ENCODE assay signal across 11 cellular contexts in genomic region chr11:3153291-3153861, GRCh38. TPM values are rescaled to one million over a fixed set of nuclear protein-coding genes. Genes with fewer than 3 reads are reported as not detected.
DNase-seq lines count a peak whose midpoint lies in the region; ATAC-seq and TF ChIP-seq lines count a peak whose summit lies in the region.
"Had no signal": no experiment of that assay in that cellular context is flagged by ENCODE, and none has a peak within 500 bp of the region (broad histone marks: within the 10 kb centered on the region; RNA-seq: fewer than 3 reads in every experiment).

No MANE protein-coding gene starts in this region.

- H3K4me3 ChIP-seq in heart right ventricle (peak overlapping the region in 1 of 10 donors; percentile 7), prostate gland (no peak overlapping the region)

- DNase-seq in AG20443 (ENCODE audit: low spot score) (peak; percentile 86), WTC11 (ENCODE audit: low spot score) (no peak), heart right ventricle (peak; percentile 67 to 74), prostate gland (ENCODE audit: low spot score) (no peak), KBM-7 (no peak)
- DNase-seq in activated T-cell treated with anti-CD3 and anti-CD28 coated beads, Interleukin-2, amount 50 U/mL, for 48 hours = no peak
- no peak for DNase-seq in stimulated activated CD4-positive, alpha-beta T cell treated with anti-CD3 and anti-CD28 coated beads, Interleukin-4, amount 100 ng/mL, for 4 hours
- DNase-seq: Caco-2, RPMI8226 had no signal

- H3K27ac ChIP-seq in heart right ventricle (peak overlapping the region; percentile 12 to 85 (median 66)), prostate gland (peak overlapping the region; percentile 47 to 48)

- intact Hi-C loops in heart right ventricle (cut with DNase I) (loop anchor here in 1 of 10 donors (10.0 kb wide), 1 partner anchor 119 kb away; no protein-coding TSS in a partner anchor), prostate gland (cut with DNase I) (no loop called here)

- CTCF ChIA-PET in WTC11 (lab: Charles Lee) = interaction anchor here (1.2 kb wide), 1 partner anchor 15 kb away, joined by 4 read pairs; no protein-coding TSS in a partner anchor

- no peak overlapping the region for H3K4me3 Mint-ChIP-seq in WTC11
- H3K4me3 Mint-ChIP-seq: activated T-helper 1 cell treated with anti-CD3 and anti-CD28 coated beads, Interleukin-12 subunit alpha, Interleukin-12 subunit beta, Interleukin-2, Interleukin-4 antibody, amounts not matched to agents 30 ng/mL and 10 ng/mL and 1 ng/mL, durations not matched to agents 14 hours and 24 hours and 36 hours had no signal

- H3K9me3 ChIP-seq in heart right ventricle (no peaks in the 10 kb centered on the region), prostate gland (no peaks in the 10 kb centered on the region)
- H3K9me3 ChIP-seq: Caco-2 had no signal

- ATAC-seq in WTC11 = no peak
- ATAC-seq in heart right ventricle = peak; percentile 46 to 84 (median 74)
- no peak for ATAC-seq in GM18511 (IDR thresholded peaks at IDR 0.05; ENCODE audit: unreplicated experiment)

- TF ChIP-seq CTCF in WTC11 (IDR thresholded peaks at IDR 0.05) (no peak), heart right ventricle (IDR thresholded peaks at IDR 0.05) (no peak), prostate gland (IDR thresholded peaks at IDR 0.05) (no peak)

- H3K36me3 Mint-ChIP-seq in WTC11 = no peaks in the 10 kb centered on the region

- peak overlapping the region; percentile 57; the same call in 1 of the 2 replicates for H3K27ac Mint-ChIP-seq in WTC11
- H3K27ac Mint-ChIP-seq: activated T-helper 1 cell treated with anti-CD3 and anti-CD28 coated beads, Interleukin-12 subunit alpha, Interleukin-12 subunit beta, Interleukin-2, Interleukin-4 antibody, amounts not matched to agents 30 ng/mL and 10 ng/mL and 1 ng/mL, durations not matched to agents 14 hours and 24 hours and 36 hours had no signal

- peaks cover 0 to 16% (median 0%) of the 10 kb centered on the region in 9 donors for H3K36me3 ChIP-seq in heart right ventricle
- no peaks in the 10 kb centered on the region for H3K36me3 ChIP-seq in prostate gland

- WGBS in heart right ventricle, 2 donors = 44 to 54% methylated on average over 14 of the region's 14 CpGs
- whole genome bisulfite sequencing in prostate gland = 56% methylated on average over 14 of the region's 14 CpGs

- peaks cover 13 to 88% (median 75%) of the 10 kb centered on the region in 9 donors for H3K4me1 ChIP-seq in heart right ventricle
- H3K4me1 ChIP-seq in prostate gland (replicated peaks) = peaks cover 11% of the 10 kb centered on the region

- H3K9me3 Mint-ChIP-seq in WTC11 = no peaks in the 10 kb centered on the region
- H3K9me3 Mint-ChIP-seq: activated T-helper 1 cell treated with anti-CD3 and anti-CD28 coated beads, Interleukin-12 subunit alpha, Interleukin-12 subunit beta, Interleukin-2, Interleukin-4 antibody, amounts not matched to agents 30 ng/mL and 10 ng/mL and 1 ng/mL, durations not matched to agents 14 hours and 24 hours and 36 hours had no signal

- no peaks in the 10 kb centered on the region for H3K27me3 ChIP-seq in heart right ventricle
- H3K27me3 ChIP-seq in prostate gland (replicated peaks; ENCODE audit: insufficient read depth) = no peaks in the 10 kb centered on the region

- TF ChIP-seq POLR2A in prostate gland (IDR thresholded peaks at IDR 0.05) = no peak

- in situ Hi-C loops in KBM-7 (cut with MboI; ENCODE audit: low pct_unique_long_range_greater_than_20kb, low sequenced_read_pairs) = no loop called here

- POLR2A ChIA-PET in WTC11 (lab: Charles Lee) = no interaction called here

- H3K27me3 Mint-ChIP-seq in WTC11 (ENCODE audit: low read depth) = no peaks in the 10 kb centered on the region

- peaks cover 35% of the 10 kb centered on the region for H3K4me1 Mint-ChIP-seq in WTC11

TF ChIP-seq in WTC11, 78 proteins besides CTCF, POLR2A, EP300 and RAD21:
- TF ChIP-seq HMGXB4 (CRISPR knock-in tag; IDR thresholded peaks at IDR 0.05) (no peak), NR3C1 (CRISPR knock-in tag; conservative IDR thresholded peaks at IDR 0.05; ENCODE audit: low read depth) (no peak), HMGA2 (CRISPR knock-in tag; IDR thresholded peaks at IDR 0.05) (no peak), IRF2 (CRISPR knock-in tag; IDR thresholded peaks at IDR 0.05; ENCODE audit: borderline replicate concordance, low read depth) (no peak), AR (CRISPR knock-in tag; IDR thresholded peaks at IDR 0.05) (no peak), ZBTB21 (CRISPR knock-in tag; IDR thresholded peaks at IDR 0.05; ENCODE audit: borderline replicate concordance) (no peak), NR2C2 (CRISPR knock-in tag; IDR thresholded peaks at IDR 0.05) (no peak), CBFB (CRISPR knock-in tag; IDR thresholded peaks at IDR 0.05; ENCODE audit: low read depth) (no peak), TCF7 (CRISPR knock-in tag; IDR thresholded peaks at IDR 0.05; ENCODE audit: low read depth) (no peak), ETV6 (CRISPR knock-in tag; IDR thresholded peaks at IDR 0.05) (no peak), ZNF263 (CRISPR knock-in tag; IDR thresholded peaks at IDR 0.05; ENCODE audit: low read depth) (no peak), ESRRA (CRISPR knock-in tag; IDR thresholded peaks at IDR 0.05; ENCODE audit: borderline replicate concordance) (no peak)
- TF ChIP-seq, protein P1, sequence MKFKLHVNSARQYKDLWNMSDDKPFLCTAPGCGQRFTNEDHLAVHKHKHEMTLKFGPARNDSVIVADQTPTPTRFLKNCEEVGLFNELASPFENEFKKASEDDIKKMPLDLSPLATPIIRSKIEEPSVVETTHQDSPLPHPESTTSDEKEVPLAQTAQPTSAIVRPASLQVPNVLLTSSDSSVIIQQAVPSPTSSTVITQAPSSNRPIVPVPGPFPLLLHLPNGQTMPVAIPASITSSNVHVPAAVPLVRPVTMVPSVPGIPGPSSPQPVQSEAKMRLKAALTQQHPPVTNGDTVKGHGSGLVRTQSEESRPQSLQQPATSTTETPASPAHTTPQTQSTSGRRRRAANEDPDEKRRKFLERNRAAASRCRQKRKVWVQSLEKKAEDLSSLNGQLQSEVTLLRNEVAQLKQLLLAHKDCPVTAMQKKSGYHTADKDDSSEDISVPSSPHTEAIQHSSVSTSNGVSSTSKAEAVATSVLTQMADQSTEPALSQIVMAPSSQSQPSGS (CRISPR knock-in tag; IDR thresholded peaks at IDR 0.05; ENCODE audit: borderline replicate concordance, low read depth) = no peak
- TF ChIP-seq, protein P2, sequence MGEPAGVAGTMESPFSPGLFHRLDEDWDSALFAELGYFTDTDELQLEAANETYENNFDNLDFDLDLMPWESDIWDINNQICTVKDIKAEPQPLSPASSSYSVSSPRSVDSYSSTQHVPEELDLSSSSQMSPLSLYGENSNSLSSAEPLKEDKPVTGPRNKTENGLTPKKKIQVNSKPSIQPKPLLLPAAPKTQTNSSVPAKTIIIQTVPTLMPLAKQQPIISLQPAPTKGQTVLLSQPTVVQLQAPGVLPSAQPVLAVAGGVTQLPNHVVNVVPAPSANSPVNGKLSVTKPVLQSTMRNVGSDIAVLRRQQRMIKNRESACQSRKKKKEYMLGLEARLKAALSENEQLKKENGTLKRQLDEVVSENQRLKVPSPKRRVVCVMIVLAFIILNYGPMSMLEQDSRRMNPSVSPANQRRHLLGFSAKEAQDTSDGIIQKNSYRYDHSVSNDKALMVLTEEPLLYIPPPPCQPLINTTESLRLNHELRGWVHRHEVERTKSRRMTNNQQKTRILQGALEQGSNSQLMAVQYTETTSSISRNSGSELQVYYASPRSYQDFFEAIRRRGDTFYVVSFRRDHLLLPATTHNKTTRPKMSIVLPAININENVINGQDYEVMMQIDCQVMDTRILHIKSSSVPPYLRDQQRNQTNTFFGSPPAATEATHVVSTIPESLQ (CRISPR knock-in tag; IDR thresholded peaks at IDR 0.05) = no peak
- TF ChIP-seq, protein P3, sequence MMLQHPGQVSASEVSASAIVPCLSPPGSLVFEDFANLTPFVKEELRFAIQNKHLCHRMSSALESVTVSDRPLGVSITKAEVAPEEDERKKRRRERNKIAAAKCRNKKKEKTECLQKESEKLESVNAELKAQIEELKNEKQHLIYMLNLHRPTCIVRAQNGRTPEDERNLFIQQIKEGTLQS (CRISPR knock-in tag; conservative IDR thresholded peaks at IDR 0.05) = no peak

RNA-seq across cellular contexts. Expression of gene OSBPL5, which starts 11.7 kb away (rescaled TPM):
- total RNA-seq in WTC11 (2021) = 13.1 to 17.7 TPM (median 14.8 TPM) in 3 replicates
- total RNA-seq in heart right ventricle = 10 to 100 TPM; 12.7 to 18.2 (median 15.5) TPM
- polyA plus RNA-seq in heart right ventricle = 10 to 100 TPM; 10.4 to 18.7 TPM
- total RNA-seq in prostate gland = 10 to 100 TPM; 35.0 to 50.7 TPM

Comparison
In these comparisons a context has a peak if more than half of its experiments do, and no peak if none do; other contexts are left out.
1. DNase-seq: peak in AG20443 (single experiment) and heart right ventricle (2 of 2); none in WTC11 (single experiment), prostate gland (single experiment), activated T-cell treated with anti-CD3 and anti-CD28 coated beads, Interleukin-2, amount 50 U/mL, for 48 hours (0 of 2), KBM-7 (single experiment) and stimulated activated CD4-positive, alpha-beta T cell treated with anti-CD3 and anti-CD28 coated beads, Interleukin-4, amount 100 ng/mL, for 4 hours (0 of 2).
2. ATAC-seq: peak in heart right ventricle (8 of 8); none in WTC11 (single experiment) and GM18511 (single experiment).